9 cellular contexts compared by ENCODE assay signal in the genomic region with DNA sequence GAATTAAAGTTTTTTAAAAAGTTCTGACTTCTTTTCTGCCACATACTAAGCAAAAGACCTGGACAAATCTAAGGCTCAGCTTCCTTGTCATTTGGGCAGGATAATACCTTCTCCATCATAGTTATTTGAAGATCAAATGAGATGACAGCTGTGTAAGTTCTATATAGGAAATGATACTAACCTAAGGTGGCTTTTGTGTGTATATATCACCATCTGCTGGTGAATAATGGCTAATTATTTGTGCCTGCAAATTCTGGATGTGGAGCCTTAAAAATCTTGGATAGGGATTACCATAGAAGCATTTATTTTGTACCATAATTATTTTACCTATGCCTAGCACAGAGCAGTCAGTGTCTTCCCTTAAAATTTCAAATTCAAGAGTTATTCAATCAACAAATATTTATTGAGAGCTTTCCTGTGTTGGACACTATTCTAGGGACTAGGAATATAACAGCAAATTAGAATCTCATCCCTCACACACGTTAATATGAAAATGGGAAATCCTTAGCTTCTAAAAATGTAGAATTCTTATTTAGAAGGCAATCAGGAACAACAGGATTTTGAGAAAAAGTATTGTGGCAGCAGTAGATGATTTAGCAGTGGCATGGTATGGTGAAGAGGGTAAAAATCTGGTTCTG.
DNase-seq lines count a peak whose midpoint lies in the region; ATAC-seq and TF ChIP-seq lines count a peak whose summit lies in the region.
"Had no signal": no experiment of that assay in that cellular context is flagged by ENCODE, and none has a peak within 500 bp of the region (broad histone marks: within the 10 kb centered on the region; RNA-seq: fewer than 3 reads in every experiment).

No MANE protein-coding gene starts in this region.

- intact Hi-C loops in mucosa of descending colon (cut with DNase I, micrococcal nuclease) = loop anchor here (5.0 to 10.0 kb wide), 2 partner anchors 152 to 249 kb away; no protein-coding TSS in a partner anchor
- intact Hi-C loops in lower leg skin (cut with DNase I; ENCODE audit: low total_unique reads) = loop anchor here (5.0 to 10.0 kb wide), 2 partner anchors 152 to 249 kb away; no protein-coding TSS in a partner anchor

- H3K4me3 Mint-ChIP-seq in endodermal cell = no peak overlapping the region

- H3K36me3 Mint-ChIP-seq in endodermal cell (ENCODE audit: low read depth) = peaks cover 20% of the 10 kb centered on the region

- H3K4me1 ChIP-seq in endodermal cell (ENCODE audit: control insufficient read depth, insufficient read depth, low read length) (no peaks in the 10 kb centered on the region), mucosa of descending colon (ENCODE audit: low read depth) (no peaks in the 10 kb centered on the region)
- H3K4me1 ChIP-seq: SJSA1 had no signal

- peaks cover 7% of the 10 kb centered on the region for H3K36me3 ChIP-seq in endodermal cell (ENCODE audit: control insufficient read depth, insufficient read depth, low read length)
- no peaks in the 10 kb centered on the region for H3K36me3 ChIP-seq in mucosa of descending colon (ENCODE audit: low read depth)
- H3K36me3 ChIP-seq: SJSA1 had no signal

- H3K27me3 Mint-ChIP-seq in endodermal cell (ENCODE audit: insufficient read depth) = no peaks in the 10 kb centered on the region

- H3K9me3 ChIP-seq in endodermal cell (ENCODE audit: control insufficient read depth, low read length) (no peaks in the 10 kb centered on the region), mucosa of descending colon (no peaks in the 10 kb centered on the region)
- H3K9me3 ChIP-seq: SJSA1 had no signal

- peak; percentile 46 for DNase-seq in DMS114 treated with DMSO at 0.1 percent for 48 hours (lab: John Stamatoyannopoulos, UW; ENCODE audit: unreplicated experiment)
- DNase-seq in HuH-7.5 (ENCODE audit: low spot score) = peak; percentile 13
- peak; percentile 70 for DNase-seq in OCI-M1 (lab: John Stamatoyannopoulos, UW)
- no peak for DNase-seq in endodermal cell
- peak in 1 of 3 donors; percentile 4 for DNase-seq in mucosa of descending colon
- no peak for DNase-seq in lower leg skin (ENCODE audit: low spot score in 2 of 2)

- TF ChIP-seq CTCF in endodermal cell (conservative IDR thresholded peaks at IDR 0.05) (peak; percentile 83), mucosa of descending colon (IDR thresholded peaks at IDR 0.05) (peak; percentile 23), lower leg skin (IDR thresholded peaks at IDR 0.05) (peak in 1 of 3 donors; percentile 37)

- no peaks in the 10 kb centered on the region for H3K27me3 ChIP-seq in endodermal cell (ENCODE audit: control insufficient read depth, insufficient read depth, low read length, poor library complexity, severe bottlenecking)
- H3K27me3 ChIP-seq: SJSA1 had no signal

- H3K9ac ChIP-seq in endodermal cell (ENCODE audit: extremely low read depth, low read length, poor library complexity, severe bottlenecking) = no peak overlapping the region

- ATAC-seq in mucosa of descending colon (peak; percentile 66), HG02610 (IDR thresholded peaks at IDR 0.05; ENCODE audit: unreplicated experiment) (no peak), GM21526 (IDR thresholded peaks at IDR 0.05; ENCODE audit: low FRiP score, unreplicated experiment) (no peak)

- no peak overlapping the region for H3K27ac Mint-ChIP-seq in endodermal cell

- H3K9me3 Mint-ChIP-seq in endodermal cell = no peaks in the 10 kb centered on the region

- H3K4me3 ChIP-seq in endodermal cell (ENCODE audit: low read length) = no peak overlapping the region
- no peak overlapping the region for H3K4me3 ChIP-seq in mucosa of descending colon
- H3K4me3 ChIP-seq in lower leg skin (ENCODE audit: low read depth, poor library complexity, severe bottlenecking) = no peak overlapping the region
- H3K4me3 ChIP-seq: SJSA1 had no signal

- no peak for TF ChIP-seq POLR2A in lower leg skin (IDR thresholded peaks at IDR 0.05)

- peaks cover 4% of the 10 kb centered on the region for H3K4me1 Mint-ChIP-seq in endodermal cell

- no peak overlapping the region for H3K27ac ChIP-seq in endodermal cell (ENCODE audit: low read depth, low read length)
- H3K27ac ChIP-seq: SJSA1 had no signal

- WGBS in endodermal cell (ENCODE audit: insufficient coverage in 1 of 2, insufficient read length in 1 of 2), 2 experiments = 100% methylated on average over 1 of the region's 1 CpG; no CpG with 5 or more reads in 1 of the 2 experiments
- WGBS in lower leg skin, 2 donors = 61 to 77% methylated on average over 1 of the region's 1 CpG

Comparison
In these comparisons a context has a peak if more than half of its experiments do, and no peak if none do; other contexts are left out.
1. DNase-seq: peak in DMS114 treated with DMSO at 0.1 percent for 48 hours (single experiment), HuH-7.5 (single experiment) and OCI-M1 (single experiment); none in endodermal cell (single experiment) and lower leg skin (0 of 2).